Comparison of ENCODE assay signal across 11 cellular contexts in the genomic region with DNA sequence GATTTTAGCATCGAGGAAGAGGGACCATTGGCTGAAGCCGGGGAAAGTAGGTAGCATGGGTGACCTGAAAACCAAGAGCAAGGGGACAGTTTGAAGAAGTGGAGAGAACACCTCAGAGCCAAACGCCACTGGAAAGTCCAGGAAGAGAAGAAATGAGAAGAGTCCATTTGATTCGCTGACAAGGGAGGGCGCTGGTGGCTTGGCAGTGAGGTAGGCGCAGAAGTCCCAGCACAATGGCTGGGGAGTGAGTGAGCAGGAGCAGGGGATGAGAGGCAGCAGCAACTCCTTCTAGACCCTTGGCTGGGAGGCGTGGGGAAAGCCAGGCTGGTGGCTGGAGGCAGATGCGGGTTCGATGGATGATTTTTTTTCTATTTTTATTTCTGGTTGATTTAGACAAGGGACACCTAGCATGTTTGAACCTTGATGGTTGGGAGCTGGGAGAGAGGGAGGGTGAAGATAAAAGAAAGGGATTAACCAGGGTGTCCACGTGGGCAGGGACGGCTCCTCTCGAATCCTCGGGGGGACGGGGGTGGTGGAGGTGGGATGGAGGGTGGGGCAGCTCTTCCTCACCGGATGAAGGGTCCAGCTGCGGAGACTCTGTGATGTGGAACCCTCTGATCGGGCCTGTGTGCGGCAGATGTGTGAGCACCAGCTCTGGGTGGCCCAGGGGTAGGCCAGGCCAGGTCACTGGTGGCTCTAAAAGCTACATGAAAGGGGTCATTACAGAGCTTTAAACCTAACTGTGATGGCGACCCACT.
DNase-seq lines count a peak whose midpoint lies in the region; ATAC-seq and TF ChIP-seq lines count a peak whose summit lies in the region.
"Had no signal": no experiment of that assay in that cellular context is flagged by ENCODE, and none has a peak within 500 bp of the region (broad histone marks: within the 10 kb centered on the region; RNA-seq: fewer than 3 reads in every experiment).

No MANE protein-coding gene starts in this region.

- no peaks in the 10 kb centered on the region for H3K4me1 ChIP-seq in right lobe of liver

- DNase-seq in ELF-1 (ENCODE audit: low read depth, low spot score) (peak; percentile 53), right lobe of liver (no peak), HPDE6-E6E7 (ENCODE audit: extremely low spot score) (no peak)
- no peak for DNase-seq in activated T-helper 1 cell treated with anti-CD3 and anti-CD28 coated beads, Interleukin-12 subunit alpha, Interleukin-12 subunit beta, Interleukin-2, Interleukin-4 antibody, amounts not matched to agents 30 ng/mL and 10 ng/mL and 1 ng/mL, durations not matched to agents 14 hours and 24 hours and 36 hours (ENCODE audit: low spot score)
- DNase-seq: DND-41; NCI-H82; stimulated activated CD4-positive, alpha-beta T cell treated with anti-CD3 and anti-CD28 coated beads, Interleukin-12 subunit alpha, Interleukin-12 subunit beta, amount 100 ng/mL, for 4 hours had no signal

- H3K9me3 Mint-ChIP-seq in activated T-helper 1 cell treated with anti-CD3 and anti-CD28 coated beads, Interleukin-12 subunit alpha, Interleukin-12 subunit beta, Interleukin-2, Interleukin-4 antibody, amounts not matched to agents 30 ng/mL and 10 ng/mL and 1 ng/mL, durations not matched to agents 14 hours and 24 hours and 36 hours: no peaks in the 10 kb centered on the region

- intact Hi-C loops in activated T-helper 1 cell treated with anti-CD3 and anti-CD28 coated beads, Interleukin-12 subunit alpha, Interleukin-12 subunit beta, Interleukin-2, Interleukin-4 antibody, amounts not matched to agents 30 ng/mL and 10 ng/mL and 1 ng/mL, durations not matched to agents 14 hours and 24 hours and 36 hours (cut with micrococcal nuclease): no loop called here
- intact Hi-C loops in right lobe of liver (cut with DNase I): loop anchor here in 1 of 2 donors (5.0 kb wide), 1 partner anchor 214 kb away; no protein-coding TSS in a partner anchor

- no peaks in the 10 kb centered on the region for H3K27me3 ChIP-seq in right lobe of liver

- 92% methylated on average over 15 of the region's 19 CpGs for WGBS in right lobe of liver (ENCODE audit: insufficient coverage, low coverage, low lambda C conversion rate, missing lambda C conversion rate)

- H3K27ac ChIP-seq in right lobe of liver: no peak overlapping the region

- H3K4me3 Mint-ChIP-seq in activated T-helper 1 cell treated with anti-CD3 and anti-CD28 coated beads, Interleukin-12 subunit alpha, Interleukin-12 subunit beta, Interleukin-2, Interleukin-4 antibody, amounts not matched to agents 30 ng/mL and 10 ng/mL and 1 ng/mL, durations not matched to agents 14 hours and 24 hours and 36 hours: no peak overlapping the region

- ATAC-seq in right lobe of liver (peak in 3 of 4 donors; percentile 24 to 34 (median 30)), GM21390 (IDR thresholded peaks at IDR 0.05; ENCODE audit: unreplicated experiment) (no peak), GM18517 (IDR thresholded peaks at IDR 0.05; ENCODE audit: unreplicated experiment) (no peak), HG02938 (IDR thresholded peaks at IDR 0.05; ENCODE audit: unreplicated experiment) (no peak)

- no peak for TF ChIP-seq EP300 in Ishikawa (IDR thresholded peaks at IDR 0.05; ENCODE audit: borderline replicate concordance)

- no peaks in the 10 kb centered on the region for H3K9me3 ChIP-seq in right lobe of liver

- TF ChIP-seq CTCF in right lobe of liver (IDR thresholded peaks at IDR 0.05): peak in 3 of 4 donors; percentile 9 to 21 (median 13)

- H3K36me3 ChIP-seq in right lobe of liver: no peaks in the 10 kb centered on the region

- no peak overlapping the region for H3K4me3 ChIP-seq in right lobe of liver

- TF ChIP-seq RAD21 in Ishikawa (IDR thresholded peaks at IDR 0.05; ENCODE audit: low read depth): peak; percentile 71

- peak overlapping the region; percentile 80 for H3K27ac Mint-ChIP-seq in activated T-helper 1 cell treated with anti-CD3 and anti-CD28 coated beads, Interleukin-12 subunit alpha, Interleukin-12 subunit beta, Interleukin-2, Interleukin-4 antibody, amounts not matched to agents 30 ng/mL and 10 ng/mL and 1 ng/mL, durations not matched to agents 14 hours and 24 hours and 36 hours

- TF ChIP-seq POLR2A in right lobe of liver (IDR thresholded peaks at IDR 0.05): no peak

- H3K4me1 Mint-ChIP-seq in activated T-helper 1 cell treated with anti-CD3 and anti-CD28 coated beads, Interleukin-12 subunit alpha, Interleukin-12 subunit beta, Interleukin-2, Interleukin-4 antibody, amounts not matched to agents 30 ng/mL and 10 ng/mL and 1 ng/mL, durations not matched to agents 14 hours and 24 hours and 36 hours (ENCODE audit: low read depth): peaks cover 20% of the 10 kb centered on the region

- no peaks in the 10 kb centered on the region for H3K27me3 Mint-ChIP-seq in activated T-helper 1 cell treated with anti-CD3 and anti-CD28 coated beads, Interleukin-12 subunit alpha, Interleukin-12 subunit beta, Interleukin-2, Interleukin-4 antibody, amounts not matched to agents 30 ng/mL and 10 ng/mL and 1 ng/mL, durations not matched to agents 14 hours and 24 hours and 36 hours (ENCODE audit: insufficient read depth)

- peaks cover 20% of the 10 kb centered on the region for H3K36me3 Mint-ChIP-seq in activated T-helper 1 cell treated with anti-CD3 and anti-CD28 coated beads, Interleukin-12 subunit alpha, Interleukin-12 subunit beta, Interleukin-2, Interleukin-4 antibody, amounts not matched to agents 30 ng/mL and 10 ng/mL and 1 ng/mL, durations not matched to agents 14 hours and 24 hours and 36 hours (ENCODE audit: low read depth)

TF ChIP-seq in Ishikawa, 13 proteins besides CTCF, POLR2A, EP300 and RAD21:
- TF ChIP-seq TEAD4 (IDR thresholded peaks at IDR 0.05) (no peak), NFIC (IDR thresholded peaks at IDR 0.05) (no peak), ZBTB7A (IDR thresholded peaks at IDR 0.05; ENCODE audit: low read depth) (no peak), TCF12 (IDR thresholded peaks at IDR 0.05; ENCODE audit: low read depth) (no peak), CEBPB (IDR thresholded peaks at IDR 0.05) (no peak), EGR1 (IDR thresholded peaks at IDR 0.05) (no peak), YY1 (IDR thresholded peaks at IDR 0.05; ENCODE audit: low read depth) (no peak), FOXM1 (IDR thresholded peaks at IDR 0.05; ENCODE audit: borderline replicate concordance, low read depth) (no peak), CREB1 (IDR thresholded peaks at IDR 0.05; ENCODE audit: low read depth) (no peak), TAF1 (IDR thresholded peaks at IDR 0.05; ENCODE audit: low read depth) (no peak)
- TF ChIP-seq, protein P1, sequence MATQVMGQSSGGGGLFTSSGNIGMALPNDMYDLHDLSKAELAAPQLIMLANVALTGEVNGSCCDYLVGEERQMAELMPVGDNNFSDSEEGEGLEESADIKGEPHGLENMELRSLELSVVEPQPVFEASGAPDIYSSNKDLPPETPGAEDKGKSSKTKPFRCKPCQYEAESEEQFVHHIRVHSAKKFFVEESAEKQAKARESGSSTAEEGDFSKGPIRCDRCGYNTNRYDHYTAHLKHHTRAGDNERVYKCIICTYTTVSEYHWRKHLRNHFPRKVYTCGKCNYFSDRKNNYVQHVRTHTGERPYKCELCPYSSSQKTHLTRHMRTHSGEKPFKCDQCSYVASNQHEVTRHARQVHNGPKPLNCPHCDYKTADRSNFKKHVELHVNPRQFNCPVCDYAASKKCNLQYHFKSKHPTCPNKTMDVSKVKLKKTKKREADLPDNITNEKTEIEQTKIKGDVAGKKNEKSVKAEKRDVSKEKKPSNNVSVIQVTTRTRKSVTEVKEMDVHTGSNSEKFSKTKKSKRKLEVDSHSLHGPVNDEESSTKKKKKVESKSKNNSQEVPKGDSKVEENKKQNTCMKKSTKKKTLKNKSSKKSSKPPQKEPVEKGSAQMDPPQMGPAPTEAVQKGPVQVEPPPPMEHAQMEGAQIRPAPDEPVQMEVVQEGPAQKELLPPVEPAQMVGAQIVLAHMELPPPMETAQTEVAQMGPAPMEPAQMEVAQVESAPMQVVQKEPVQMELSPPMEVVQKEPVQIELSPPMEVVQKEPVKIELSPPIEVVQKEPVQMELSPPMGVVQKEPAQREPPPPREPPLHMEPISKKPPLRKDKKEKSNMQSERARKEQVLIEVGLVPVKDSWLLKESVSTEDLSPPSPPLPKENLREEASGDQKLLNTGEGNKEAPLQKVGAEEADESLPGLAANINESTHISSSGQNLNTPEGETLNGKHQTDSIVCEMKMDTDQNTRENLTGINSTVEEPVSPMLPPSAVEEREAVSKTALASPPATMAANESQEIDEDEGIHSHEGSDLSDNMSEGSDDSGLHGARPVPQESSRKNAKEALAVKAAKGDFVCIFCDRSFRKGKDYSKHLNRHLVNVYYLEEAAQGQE (IDR thresholded peaks at IDR 0.05; ENCODE audit: low read depth): no peak
- TF ChIP-seq, protein P2, sequence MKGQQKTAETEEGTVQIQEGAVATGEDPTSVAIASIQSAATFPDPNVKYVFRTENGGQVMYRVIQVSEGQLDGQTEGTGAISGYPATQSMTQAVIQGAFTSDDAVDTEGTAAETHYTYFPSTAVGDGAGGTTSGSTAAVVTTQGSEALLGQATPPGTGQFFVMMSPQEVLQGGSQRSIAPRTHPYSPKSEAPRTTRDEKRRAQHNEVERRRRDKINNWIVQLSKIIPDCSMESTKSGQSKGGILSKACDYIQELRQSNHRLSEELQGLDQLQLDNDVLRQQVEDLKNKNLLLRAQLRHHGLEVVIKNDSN (IDR thresholded peaks at IDR 0.05): no peak
- TF ChIP-seq, protein P3, sequence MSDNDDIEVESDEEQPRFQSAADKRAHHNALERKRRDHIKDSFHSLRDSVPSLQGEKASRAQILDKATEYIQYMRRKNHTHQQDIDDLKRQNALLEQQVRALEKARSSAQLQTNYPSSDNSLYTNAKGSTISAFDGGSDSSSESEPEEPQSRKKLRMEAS (IDR thresholded peaks at IDR 0.05): no peak
TF ChIP-seq in Ishikawa: peak in this region for 0.

Comparison
In these comparisons a context has a peak if more than half of its experiments do, and no peak if none do; other contexts are left out.
1. ATAC-seq: peak in right lobe of liver (3 of 4); none in GM21390 (single experiment), GM18517 (single experiment) and HG02938 (single experiment).